Comparison of ENCODE assay signal across 17 cellular contexts in the genomic region with DNA sequence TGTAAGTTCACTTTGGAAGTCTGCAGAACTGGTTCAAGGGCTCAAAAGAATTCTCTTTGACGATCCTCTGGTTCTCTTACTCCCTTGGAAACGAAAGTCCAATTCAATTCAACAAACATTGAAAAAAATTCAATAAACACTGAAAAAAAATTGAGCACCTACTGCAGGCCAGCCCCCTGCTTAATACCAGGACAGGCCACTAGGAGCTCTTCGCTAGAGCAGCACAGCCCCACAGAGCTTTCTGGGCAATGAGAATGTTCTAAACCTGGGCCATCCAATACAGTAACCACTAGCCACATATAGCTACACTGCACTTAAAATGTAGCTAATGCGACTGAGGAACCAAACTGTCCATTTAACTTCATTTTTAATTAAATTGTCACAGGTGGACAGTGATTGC. TPM values are rescaled to one million over a fixed set of nuclear protein-coding genes. Genes with fewer than 3 reads are reported as not detected.
DNase-seq lines count a peak whose midpoint lies in the region; ATAC-seq and TF ChIP-seq lines count a peak whose summit lies in the region.
"Had no signal": no experiment of that assay in that cellular context is flagged by ENCODE, and none has a peak within 500 bp of the region (broad histone marks: within the 10 kb centered on the region; RNA-seq: fewer than 3 reads in every experiment).

No MANE protein-coding gene starts in this region.

- CTCF ChIA-PET in OCI-LY7 (lab: Charles Lee; ENCODE audit: unreplicated experiment): no interaction called here

- H3K27ac ChIP-seq in cardiac muscle cell (peak overlapping the region; percentile 86), OCI-LY7 (ENCODE audit: low read depth, low read length, poor library complexity, severe bottlenecking) (no peak overlapping the region)

- no peaks in the 10 kb centered on the region for H3K9me2 ChIP-seq in OCI-LY7 (ENCODE audit: insufficient read depth, low read length)

- H3K36me3 ChIP-seq in cardiac muscle cell: no peaks in the 10 kb centered on the region
- H3K36me3 ChIP-seq in OCI-LY7 (ENCODE audit: insufficient read depth, low read length): no peaks in the 10 kb centered on the region
- H3K36me3 ChIP-seq: tibial nerve had no signal

- no peaks in the 10 kb centered on the region for H3K9me3 Mint-ChIP-seq in type B pancreatic cell
- H3K9me3 Mint-ChIP-seq: brain; T-helper 2 cell treated with Interferon-gamma antibody and Interleukin-4, amounts not matched to agents 5 μg/mL and 100 μg/mL, for 36 hours had no signal

- intact Hi-C loops in Right ventricle myocardium superior (cut with DNase I) (no loop called here), OCI-LY7 (cut with micrococcal nuclease; ENCODE audit: unreplicated experiment) (no loop called here), head of caudate nucleus (cut with DNase I) (no loop called here)

- H3K27ac Mint-ChIP-seq in type B pancreatic cell: peak overlapping the region; percentile 61
- H3K27ac Mint-ChIP-seq: brain; T-helper 2 cell treated with Interferon-gamma antibody and Interleukin-4, amounts not matched to agents 5 μg/mL and 100 μg/mL, for 36 hours had no signal

- H3K36me3 Mint-ChIP-seq in type B pancreatic cell: no peaks in the 10 kb centered on the region
- H3K36me3 Mint-ChIP-seq: brain had no signal

- H3K4me2 ChIP-seq in OCI-LY7 (ENCODE audit: low read length): no peak overlapping the region

- H3K79me2 ChIP-seq in OCI-LY7 (ENCODE audit: insufficient read depth, low read depth, low read length): no peaks in the 10 kb centered on the region

- peak; percentile 32 for TF ChIP-seq CTCF in cardiac muscle cell (IDR thresholded peaks at IDR 0.05; ENCODE audit: low read depth, low read length)
- peak; percentile 52 for TF ChIP-seq CTCF in OCI-LY7 (conservative IDR thresholded peaks at IDR 0.05; ENCODE audit: low read length)
- TF ChIP-seq CTCF in epithelial cell of esophagus (IDR thresholded peaks at IDR 0.05; ENCODE audit: insufficient read depth, low read depth, low read length, missing control alignments): peak; percentile 21
- peak; percentile 59 for TF ChIP-seq CTCF in type B pancreatic cell (conservative IDR thresholded peaks at IDR 0.05)

- H3K4me1 ChIP-seq in cardiac muscle cell (ENCODE audit: low read depth) (peaks cover 39% of the 10 kb centered on the region), OCI-LY7 (ENCODE audit: insufficient read depth, low read length, poor library complexity, severe bottlenecking) (no peaks in the 10 kb centered on the region)
- H3K4me1 ChIP-seq: tibial nerve had no signal

- peaks cover 5% of the 10 kb centered on the region for H3K27me3 Mint-ChIP-seq in type B pancreatic cell

- no TSS peak for BruUV-seq in OCI-LY7 (replicated peaks; lab: Mats Ljungman, UMichigan)

- DNase-seq in cardiac muscle cell (ENCODE audit: low read depth in 1 of 2, low spot score in 1 of 2) (no peak), Right ventricle myocardium superior (no peak), OCI-LY7 (ENCODE audit: low spot score) (no peak), epithelial cell of esophagus (ENCODE audit: low read depth) (no peak), type B pancreatic cell (ENCODE audit: extremely low spot score, unreplicated experiment) (no peak), head of caudate nucleus (no peak)
- DNase-seq in activated CD8-positive, alpha-beta memory T cell treated with anti-CD3 and anti-CD28 coated beads, Interleukin-2, amount 50 U/mL, for 48 hours: no peak
- DNase-seq in activated CD4-positive, alpha-beta T cell treated with anti-CD3 and anti-CD28 coated beads, Interleukin-2, amount 50 U/mL, for 48 hours: no peak
- DNase-seq: activated CD8-positive, alpha-beta memory T cell treated with anti-CD3 and anti-CD28 coated beads for 24 hours; Calu3; NCI-H510A; stimulated activated CD4-positive, alpha-beta T cell treated with anti-CD3 and anti-CD28 coated beads, Interleukin-12 subunit alpha, Interleukin-12 subunit beta, amount 100 ng/mL, for 4 hours had no signal

- peaks cover 24% of the 10 kb centered on the region for H3K4me1 Mint-ChIP-seq in type B pancreatic cell (ENCODE audit: unreplicated experiment)

- no peaks in the 10 kb centered on the region for H3K27me3 ChIP-seq in cardiac muscle cell
- H3K27me3 ChIP-seq: tibial nerve had no signal

- POLR2A ChIA-PET in OCI-LY7 (lab: Charles Lee): interaction anchor here (0.6 kb wide), 1 partner anchor 413 kb away, joined by 3 read pairs; no protein-coding TSS in a partner anchor

- no peak overlapping the region for H2AFZ ChIP-seq in OCI-LY7 (ENCODE audit: low read length)

- H3K4me3 Mint-ChIP-seq in type B pancreatic cell: no peak overlapping the region
- H3K4me3 Mint-ChIP-seq: brain; T-helper 2 cell treated with Interferon-gamma antibody and Interleukin-4, amounts not matched to agents 5 μg/mL and 100 μg/mL, for 36 hours had no signal

- no peak overlapping the region for H3K4me3 ChIP-seq in cardiac muscle cell
- no peak overlapping the region for H3K4me3 ChIP-seq in OCI-LY7 (ENCODE audit: low read depth, low read length, poor library complexity, severe bottlenecking)
- no peak overlapping the region for H3K4me3 ChIP-seq in epithelial cell of esophagus (ENCODE audit: low read length)
- H3K4me3 ChIP-seq: lung, tibial nerve had no signal

- no peaks in the 10 kb centered on the region for H3K9me3 ChIP-seq in cardiac muscle cell (ENCODE audit: low read depth)
- no peaks in the 10 kb centered on the region for H3K9me3 ChIP-seq in OCI-LY7 (ENCODE audit: low read length)
- H3K9me3 ChIP-seq: tibial nerve had no signal

- ATAC-seq in Right ventricle myocardium superior (ENCODE audit: poor library complexity): no peak

- H4K20me1 ChIP-seq in OCI-LY7 (ENCODE audit: insufficient read depth, low read length): no peaks in the 10 kb centered on the region

RNA-seq across cellular contexts. Expression of gene DCLK3, which starts 50.4 kb away (rescaled TPM):
- total RNA-seq in cardiac muscle cell: 0.07 and 0.15 TPM in 2 replicates
- 0.62 TPM in 1 of 2 replicates, not detected in the other for polyA plus RNA-seq in cardiac muscle cell
- total RNA-seq in Right ventricle myocardium superior: 0.43 TPM
- not detected in 2 replicates for total RNA-seq in OCI-LY7 (2014; rRNA removed; shearing (Covaris generic))
- total RNA-seq in OCI-LY7 (2022): not detected in 2 replicates
- 0.10 TPM in 2 replicates for total RNA-seq in type B pancreatic cell (ENCODE audit: low replicate concordance)
- total RNA-seq: Calu3, endothelial cell of umbilical vein had no signal
- polyA plus RNA-seq: endothelial cell of umbilical vein had no signal
